ENCODE assay signal across 8 cellular contexts in the genomic region with DNA sequence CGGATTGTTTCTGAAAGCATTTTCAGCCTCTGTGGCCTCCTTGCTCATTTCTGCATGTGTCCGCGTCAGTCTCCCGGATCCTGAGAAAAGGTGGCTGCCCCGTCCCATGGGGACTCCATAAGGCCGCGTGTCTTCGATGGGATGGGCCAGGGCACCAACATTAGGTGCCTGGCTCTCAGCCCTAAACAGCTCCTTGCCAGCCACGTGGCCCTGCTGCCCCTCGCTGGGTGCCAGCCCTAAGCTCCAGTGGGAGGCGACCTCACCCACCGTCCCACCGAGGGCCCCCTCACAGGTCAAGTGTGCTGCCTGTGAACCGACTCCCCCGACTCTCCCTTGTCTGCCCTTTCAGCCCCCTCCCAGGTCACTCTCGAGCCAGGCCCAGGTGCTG. TPM values are rescaled to one million over a fixed set of nuclear protein-coding genes. Genes with fewer than 3 reads are reported as not detected.
A peak's percentile ranks its signal among the peaks of the same experiment; 100 is the strongest.
DNase-seq lines count a peak whose midpoint lies in the region; ATAC-seq and TF ChIP-seq lines count a peak whose summit lies in the region.

No MANE protein-coding gene starts in this region.

- intact Hi-C loops in lower leg skin (cut with DNase I; ENCODE audit: low total_unique reads): no loop called here

- peak overlapping the region; percentile 93 for H3K9ac ChIP-seq in BLaER1

- no peak for TF ChIP-seq EP300 in upper lobe of left lung (IDR thresholded peaks at IDR 0.05)

- H3K27me3 ChIP-seq in BLaER1: no peaks in the 10 kb centered on the region
- H3K27me3 ChIP-seq in upper lobe of left lung: no peaks in the 10 kb centered on the region

- H3K4me1 ChIP-seq in BLaER1 (peaks cover 53% of the 10 kb centered on the region), upper lobe of left lung (peaks cover 26 to 64% (median 42%) of the 10 kb centered on the region in 4 donors)

- TF ChIP-seq CTCF in lower leg skin (IDR thresholded peaks at IDR 0.05): no peak
- no peak for TF ChIP-seq CTCF in upper lobe of left lung (IDR thresholded peaks at IDR 0.05)

- WGBS in lower leg skin, 2 donors: 11 to 17% methylated on average over 11 to 16 of the region's 16 CpGs
- 0 to 9% methylated on average over 3 to 16 of the region's 16 CpGs for WGBS in upper lobe of left lung, 2 donors

- H3K9me3 ChIP-seq in BLaER1 (no peaks in the 10 kb centered on the region), upper lobe of left lung (no peaks in the 10 kb centered on the region)

- H3K4me2 ChIP-seq in BLaER1: peak overlapping the region; percentile 99

- H3K27ac ChIP-seq in BLaER1 (peak overlapping the region; percentile 95), upper lobe of left lung (peak overlapping the region; percentile 95 to 99 (median 96))

- peak; percentile 7 for ATAC-seq in HG03159 (IDR thresholded peaks at IDR 0.05; ENCODE audit: unreplicated experiment)
- no peak for ATAC-seq in upper lobe of left lung (ENCODE audit: low FRiP score in 2 of 2)
- ATAC-seq in GM18517 (IDR thresholded peaks at IDR 0.05; ENCODE audit: unreplicated experiment): no peak

- peak; percentile 20 for DNase-seq in astrocyte of the hippocampus (ENCODE audit: low read depth, low spot score)
- no peak for DNase-seq in lower leg skin (ENCODE audit: low spot score in 2 of 2)
- no peak for DNase-seq in upper lobe of left lung
- no peak for DNase-seq in stimulated activated CD4-positive, alpha-beta T cell treated with anti-CD3 and anti-CD28 coated beads, Interleukin-4, amount 100 ng/mL, for 24 hours
- DNase-seq in T-helper 9 cell: no peak

- peaks cover 46% of the 10 kb centered on the region for H3K36me3 ChIP-seq in BLaER1
- H3K36me3 ChIP-seq in upper lobe of left lung: peaks cover 0 to 42% (median 31%) of the 10 kb centered on the region in 4 donors

- peak overlapping the region; percentile 94 for H3K4me3 ChIP-seq in BLaER1
- H3K4me3 ChIP-seq in lower leg skin (ENCODE audit: low read depth, poor library complexity, severe bottlenecking): peak overlapping the region; percentile 91
- peak overlapping the region; percentile 67 to 93 (median 80) for H3K4me3 ChIP-seq in upper lobe of left lung

- peaks cover 53% of the 10 kb centered on the region for H4K20me1 ChIP-seq in BLaER1

- TF ChIP-seq POLR2A in lower leg skin (IDR thresholded peaks at IDR 0.05): no peak
- no peak for TF ChIP-seq POLR2A in upper lobe of left lung (IDR thresholded peaks at IDR 0.05)

RNA-seq across cellular contexts. Expression of a gene that starts 0.9 kb away (rescaled TPM):
- total RNA-seq in lower leg skin (10 to 100 TPM; 29.3 to 45.7 (median 31.8) TPM), upper lobe of left lung (100 to 1,000 TPM in 2 of 6 donors, 10 to 100 TPM in 4; 61.0 to 237 (median 91.9) TPM)

RNA-seq across cellular contexts. Expression of a gene that starts 27.4 kb away (rescaled TPM):
- 100 to 1,000 TPM in 2 of 4 donors, 10 to 100 TPM in 2; 76.4 to 124 (median 102) TPM for total RNA-seq in lower leg skin
- 100 to 1,000 TPM in 3 of 6 donors, 10 to 100 TPM in 3; 61.8 to 133 (median 97.7) TPM for total RNA-seq in upper lobe of left lung

RNA-seq across cellular contexts. Expression of a gene that starts 44.6 kb away (rescaled TPM):
- total RNA-seq in lower leg skin (not detected), upper lobe of left lung (not detected)
